Comparison of ENCODE assay signal across 17 cellular contexts in the genomic region with DNA sequence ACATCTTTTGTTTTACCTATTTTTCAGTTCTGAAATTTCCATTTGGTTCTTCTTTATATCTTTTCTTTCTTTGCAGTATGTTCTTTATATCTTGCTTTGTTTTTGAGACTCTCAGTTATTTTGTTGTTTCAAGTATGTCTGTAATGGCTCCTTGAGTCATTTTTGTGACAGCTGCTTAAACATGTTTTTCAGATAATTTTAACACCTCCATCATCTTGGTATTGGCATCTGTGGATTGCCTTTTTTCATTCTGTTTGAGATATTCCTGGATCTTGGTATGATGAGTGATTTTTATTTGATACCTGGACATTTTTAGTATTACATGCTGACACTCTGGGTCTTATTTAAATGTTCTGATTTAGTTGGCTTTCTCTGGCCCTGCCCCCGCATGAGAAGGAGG.
"Had no signal": no experiment of that assay in that cellular context is flagged by ENCODE, and none has a peak within 500 bp of the region (broad histone marks: within the 10 kb centered on the region; RNA-seq: fewer than 3 reads in every experiment).

No MANE protein-coding gene starts in this region.

- H3K27ac Mint-ChIP-seq: dendritic cell treated with granulocyte-macrophage colony-stimulating factor and Interleukin-4, amounts not matched to agents 40 ng/mL and 50 ng/mL, for 4 days; memory B cell; WTC11 had no signal

- H3K36me3 Mint-ChIP-seq: memory B cell, WTC11 had no signal

- H3K9me3 Mint-ChIP-seq: dendritic cell treated with granulocyte-macrophage colony-stimulating factor and Interleukin-4, amounts not matched to agents 40 ng/mL and 50 ng/mL, for 4 days; memory B cell; WTC11 had no signal

- H3K9me3 ChIP-seq: gastroesophageal sphincter, left ventricle myocardium inferior, SJSA1, transverse colon had no signal

- ATAC-seq: gastroesophageal sphincter, WTC11 had no signal

- DNase-seq: activated CD4-positive, alpha-beta T cell treated with anti-CD3 and anti-CD28 coated beads, Interleukin-2, amount 50 U/mL, for 1 hour; activated CD8-positive, alpha-beta memory T cell treated with anti-CD3 and anti-CD28 coated beads, Interleukin-2, amount 50 U/mL, for 48 hours; activated naive CD4-positive, alpha-beta T cell; amygdala; brain microvascular endothelial cell; cerebellar nuclear complex; kidney; left ventricle myocardium inferior; stimulated activated CD4-positive, alpha-beta T cell treated with anti-CD3 and anti-CD28 coated beads, Interleukin-15, amount 100 ng/mL, for 24 hours; stimulated activated CD4-positive, alpha-beta T cell treated with anti-CD3 and anti-CD28 coated beads, Interleukin-4, amount 100 ng/mL, for 4 hours; substantia nigra; transverse colon had no signal

- H3K27me3 Mint-ChIP-seq: dendritic cell treated with granulocyte-macrophage colony-stimulating factor and Interleukin-4, amounts not matched to agents 40 ng/mL and 50 ng/mL, for 4 days; memory B cell had no signal

- H3K4me3 Mint-ChIP-seq: dendritic cell treated with granulocyte-macrophage colony-stimulating factor and Interleukin-4, amounts not matched to agents 40 ng/mL and 50 ng/mL, for 4 days; memory B cell; WTC11 had no signal
